ENCODE assay signal across 1 cellular context in the genomic region with DNA sequence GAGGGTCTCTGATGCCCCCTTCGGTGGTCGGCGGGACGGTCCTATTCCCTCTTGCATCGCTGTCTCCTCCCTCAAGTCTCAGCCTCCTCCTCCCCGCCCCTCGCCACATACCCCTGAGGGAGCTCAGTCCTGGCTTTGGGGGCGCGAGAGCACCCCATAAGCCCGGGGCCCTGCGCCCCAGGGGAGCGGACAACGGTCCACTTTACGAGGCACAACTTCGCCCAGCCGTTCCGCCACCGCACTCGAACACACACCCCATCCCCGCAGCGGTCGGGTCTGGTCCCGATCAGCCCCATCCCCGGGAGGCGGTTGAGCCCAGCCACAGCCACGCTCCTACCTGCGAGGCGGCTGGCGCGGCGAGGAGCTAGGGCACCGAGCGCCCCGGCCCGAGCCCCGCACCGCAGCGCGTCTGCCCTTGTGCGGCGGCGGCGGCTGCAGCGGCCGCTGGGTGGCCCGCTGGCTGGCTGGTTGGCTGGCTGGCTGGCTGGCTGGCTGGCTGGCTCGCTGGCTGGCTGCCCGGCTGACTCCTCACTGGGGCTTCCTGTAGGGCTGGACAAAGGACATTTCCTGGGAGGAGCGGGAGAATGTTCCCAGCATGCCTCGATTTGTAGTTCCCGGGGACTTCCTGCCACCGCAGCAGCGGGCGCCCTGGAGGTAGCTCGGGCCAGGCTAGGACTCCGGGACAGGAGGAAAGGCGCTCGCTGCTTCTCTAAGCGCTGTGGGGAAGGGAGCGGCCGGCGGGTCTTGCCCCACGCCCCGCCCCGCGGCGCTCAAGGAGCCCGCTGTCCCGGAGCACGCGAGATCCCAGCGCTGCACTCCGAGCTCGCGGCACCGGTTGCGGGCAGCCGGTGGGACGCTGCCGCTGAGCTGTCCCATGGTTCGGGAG.
TF ChIP-seq lines count a peak whose summit lies in the region.

Gene ZNF697, minus strand, starts transcription at position 533 of the 886 bp plus-strand sequence. CDS start 22,166 bp downstream, outside the sequence.

TF ChIP-seq in K562, 482 proteins besides CTCF, POLR2A, EP300 and RAD21 (continued from another document and continues in another):
- TF ChIP-seq, protein P1, sequence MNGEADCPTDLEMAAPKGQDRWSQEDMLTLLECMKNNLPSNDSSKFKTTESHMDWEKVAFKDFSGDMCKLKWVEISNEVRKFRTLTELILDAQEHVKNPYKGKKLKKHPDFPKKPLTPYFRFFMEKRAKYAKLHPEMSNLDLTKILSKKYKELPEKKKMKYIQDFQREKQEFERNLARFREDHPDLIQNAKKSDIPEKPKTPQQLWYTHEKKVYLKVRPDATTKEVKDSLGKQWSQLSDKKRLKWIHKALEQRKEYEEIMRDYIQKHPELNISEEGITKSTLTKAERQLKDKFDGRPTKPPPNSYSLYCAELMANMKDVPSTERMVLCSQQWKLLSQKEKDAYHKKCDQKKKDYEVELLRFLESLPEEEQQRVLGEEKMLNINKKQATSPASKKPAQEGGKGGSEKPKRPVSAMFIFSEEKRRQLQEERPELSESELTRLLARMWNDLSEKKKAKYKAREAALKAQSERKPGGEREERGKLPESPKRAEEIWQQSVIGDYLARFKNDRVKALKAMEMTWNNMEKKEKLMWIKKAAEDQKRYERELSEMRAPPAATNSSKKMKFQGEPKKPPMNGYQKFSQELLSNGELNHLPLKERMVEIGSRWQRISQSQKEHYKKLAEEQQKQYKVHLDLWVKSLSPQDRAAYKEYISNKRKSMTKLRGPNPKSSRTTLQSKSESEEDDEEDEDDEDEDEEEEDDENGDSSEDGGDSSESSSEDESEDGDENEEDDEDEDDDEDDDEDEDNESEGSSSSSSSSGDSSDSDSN (IDR thresholded peaks at IDR 0.05; ENCODE audit: borderline replicate concordance in 1 of 2, low read depth in 2 of 2, low read length in 2 of 2): peak; percentile 74 to 86
- 0 out of 2 replicates have a peak, but pooled peaks have one; percentile 6 for TF ChIP-seq ZSCAN32 (CRISPR knock-in tag; IDR thresholded peaks at IDR 0.05)
- TF ChIP-seq, protein P2, sequence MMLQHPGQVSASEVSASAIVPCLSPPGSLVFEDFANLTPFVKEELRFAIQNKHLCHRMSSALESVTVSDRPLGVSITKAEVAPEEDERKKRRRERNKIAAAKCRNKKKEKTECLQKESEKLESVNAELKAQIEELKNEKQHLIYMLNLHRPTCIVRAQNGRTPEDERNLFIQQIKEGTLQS (IDR thresholded peaks at IDR 0.05): no peak
- TF ChIP-seq, protein P2 (CRISPR knock-in tag; conservative IDR thresholded peaks at IDR 0.05): no peak
- TF ChIP-seq PCBP1 (IDR thresholded peaks at IDR 0.05; ENCODE audit: low read depth, low read length, poor library complexity, severe bottlenecking): peak; percentile 66
- peak; percentile 91 for TF ChIP-seq ELF2 (CRISPR knock-in tag; IDR thresholded peaks at IDR 0.05)
- TF ChIP-seq, protein P3, sequence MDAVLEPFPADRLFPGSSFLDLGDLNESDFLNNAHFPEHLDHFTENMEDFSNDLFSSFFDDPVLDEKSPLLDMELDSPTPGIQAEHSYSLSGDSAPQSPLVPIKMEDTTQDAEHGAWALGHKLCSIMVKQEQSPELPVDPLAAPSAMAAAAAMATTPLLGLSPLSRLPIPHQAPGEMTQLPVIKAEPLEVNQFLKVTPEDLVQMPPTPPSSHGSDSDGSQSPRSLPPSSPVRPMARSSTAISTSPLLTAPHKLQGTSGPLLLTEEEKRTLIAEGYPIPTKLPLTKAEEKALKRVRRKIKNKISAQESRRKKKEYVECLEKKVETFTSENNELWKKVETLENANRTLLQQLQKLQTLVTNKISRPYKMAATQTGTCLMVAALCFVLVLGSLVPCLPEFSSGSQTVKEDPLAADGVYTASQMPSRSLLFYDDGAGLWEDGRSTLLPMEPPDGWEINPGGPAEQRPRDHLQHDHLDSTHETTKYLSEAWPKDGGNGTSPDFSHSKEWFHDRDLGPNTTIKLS (IDR thresholded peaks at IDR 0.05; ENCODE audit: borderline replicate concordance, low read depth): peak; percentile 96
- TF ChIP-seq, protein P4, sequence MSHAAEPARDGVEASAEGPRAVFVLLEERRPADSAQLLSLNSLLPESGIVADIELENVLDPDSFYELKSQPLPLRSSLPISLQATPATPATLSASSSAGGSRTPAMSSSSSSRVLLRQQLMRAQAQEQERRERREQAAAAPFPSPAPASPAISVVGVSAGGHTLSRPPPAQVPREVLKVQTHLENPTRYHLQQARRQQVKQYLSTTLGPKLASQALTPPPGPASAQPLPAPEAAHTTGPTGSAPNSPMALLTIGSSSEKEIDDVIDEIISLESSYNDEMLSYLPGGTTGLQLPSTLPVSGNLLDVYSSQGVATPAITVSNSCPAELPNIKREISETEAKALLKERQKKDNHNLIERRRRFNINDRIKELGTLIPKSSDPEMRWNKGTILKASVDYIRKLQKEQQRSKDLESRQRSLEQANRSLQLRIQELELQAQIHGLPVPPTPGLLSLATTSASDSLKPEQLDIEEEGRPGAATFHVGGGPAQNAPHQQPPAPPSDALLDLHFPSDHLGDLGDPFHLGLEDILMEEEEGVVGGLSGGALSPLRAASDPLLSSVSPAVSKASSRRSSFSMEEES (CRISPR knock-in tag; IDR thresholded peaks at IDR 0.05): no peak
- TF ChIP-seq RBFOX2 (IDR thresholded peaks at IDR 0.05; ENCODE audit: low read depth, low read length): peak; percentile 94
- 0 out of 2 replicates have a peak, but pooled peaks have one; percentile 18 for TF ChIP-seq LCOR (CRISPR knock-in tag; IDR thresholded peaks at IDR 0.05)
- TF ChIP-seq KLF1 (tag; IDR thresholded peaks at IDR 0.05): peak; percentile 41; the same call in 1 of the 2 replicates
- TF ChIP-seq SLC30A9 (CRISPR knock-in tag; IDR thresholded peaks at IDR 0.05): no peak
- peak; percentile 46 to 47; a peak in 3 of 4 replicates for TF ChIP-seq SIX5 (IDR thresholded peaks at IDR 0.05; ENCODE audit: borderline replicate concordance in 1 of 2, insufficient read depth in 1 of 2, low read depth in 1 of 2, low read length in 2 of 2)
- peak; percentile 83 for TF ChIP-seq HNRNPL (IDR thresholded peaks at IDR 0.05; ENCODE audit: low read depth, low read length)
- no peak for TF ChIP-seq FOXA3 (CRISPR knock-in tag; conservative IDR thresholded peaks at IDR 0.05 in 1 of 2, IDR thresholded peaks at IDR 0.05 in 1 of 2)
- TF ChIP-seq ZBTB43 (CRISPR knock-in tag; IDR thresholded peaks at IDR 0.05): no peak
- TF ChIP-seq ZNF41 (CRISPR knock-in tag; conservative IDR thresholded peaks at IDR 0.05): no peak
- no peak for TF ChIP-seq BCL6 (CRISPR knock-in tag; IDR thresholded peaks at IDR 0.05)
- TF ChIP-seq ZBTB12 (CRISPR knock-in tag; IDR thresholded peaks at IDR 0.05): 0 out of 2 replicates have a peak, but pooled peaks have one; percentile 7
- TF ChIP-seq POLR2G (IDR thresholded peaks at IDR 0.05; ENCODE audit: low read depth, low read length): peak; percentile 98
- peak; percentile 59 for TF ChIP-seq VEZF1 (CRISPR knock-in tag; IDR thresholded peaks at IDR 0.05)
- no peak for TF ChIP-seq MAFG (tag; conservative IDR thresholded peaks at IDR 0.05)
- TF ChIP-seq HEY1 (CRISPR knock-in tag; IDR thresholded peaks at IDR 0.05; ENCODE audit: borderline replicate concordance): no peak
- TF ChIP-seq NONO (IDR thresholded peaks at IDR 0.05; ENCODE audit: low read depth in 2 of 2, low read length in 1 of 2): peak; percentile 73 to 84; a peak in 3 of 4 replicates
- TF ChIP-seq GABPA (tag; conservative IDR thresholded peaks at IDR 0.05; ENCODE audit: low read depth): peak; percentile 95
- peak; percentile 90; the same call in 1 of the 2 replicates for TF ChIP-seq CBX1 (IDR thresholded peaks at IDR 0.05; ENCODE audit: low read depth)
- peak; percentile 71; the same call in 1 of the 2 replicates for TF ChIP-seq TFAP4 (CRISPR knock-in tag; IDR thresholded peaks at IDR 0.05; ENCODE audit: borderline replicate concordance)
- no peak for TF ChIP-seq HIVEP1 (CRISPR knock-in tag; IDR thresholded peaks at IDR 0.05)
- TF ChIP-seq HMG20A (CRISPR knock-in tag; conservative IDR thresholded peaks at IDR 0.05): no peak
- TF ChIP-seq, protein P5, sequence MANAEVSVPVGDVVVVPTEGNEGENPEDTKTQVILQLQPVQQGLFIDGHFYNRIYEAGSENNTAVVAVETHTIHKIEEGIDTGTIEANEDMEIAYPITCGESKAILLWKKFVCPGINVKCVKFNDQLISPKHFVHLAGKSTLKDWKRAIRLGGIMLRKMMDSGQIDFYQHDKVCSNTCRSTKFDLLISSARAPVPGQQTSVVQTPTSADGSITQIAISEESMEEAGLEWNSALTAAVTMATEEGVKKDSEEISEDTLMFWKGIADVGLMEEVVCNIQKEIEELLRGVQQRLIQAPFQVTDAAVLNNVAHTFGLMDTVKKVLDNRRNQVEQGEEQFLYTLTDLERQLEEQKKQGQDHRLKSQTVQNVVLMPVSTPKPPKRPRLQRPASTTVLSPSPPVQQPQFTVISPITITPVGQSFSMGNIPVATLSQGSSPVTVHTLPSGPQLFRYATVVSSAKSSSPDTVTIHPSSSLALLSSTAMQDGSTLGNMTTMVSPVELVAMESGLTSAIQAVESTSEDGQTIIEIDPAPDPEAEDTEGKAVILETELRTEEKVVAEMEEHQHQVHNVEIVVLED (CRISPR knock-in tag; IDR thresholded peaks at IDR 0.05): 0 out of 2 replicates have a peak, but pooled peaks have one; percentile 32
- peak; percentile 50 to 62 for TF ChIP-seq MAZ (CRISPR knock-in tag; conservative IDR thresholded peaks at IDR 0.05 in 1 of 2, IDR thresholded peaks at IDR 0.05 in 1 of 2)
- TF ChIP-seq ATF4 (CRISPR knock-in tag; IDR thresholded peaks at IDR 0.05): no peak
- TF ChIP-seq SMAD4 (CRISPR knock-in tag; conservative IDR thresholded peaks at IDR 0.05): peak; percentile 98
- peak; percentile 13; the same call in 1 of the 2 replicates for TF ChIP-seq TCF3 (CRISPR knock-in tag; IDR thresholded peaks at IDR 0.05)
- peak; percentile 94 for TF ChIP-seq CHD2 (IDR thresholded peaks at IDR 0.05; ENCODE audit: low read depth, low read length)
- peak; percentile 55 for TF ChIP-seq PRPF4 (IDR thresholded peaks at IDR 0.05; ENCODE audit: insufficient read depth, low read depth, low read length, poor library complexity, severe bottlenecking)
- peak; percentile 54; the same call in 1 of the 2 replicates for TF ChIP-seq CBFB (CRISPR knock-in tag; IDR thresholded peaks at IDR 0.05)
- TF ChIP-seq ZBTB1 (CRISPR knock-in tag; IDR thresholded peaks at IDR 0.05; ENCODE audit: borderline replicate concordance, low read depth): peak; percentile 97
- no peak for TF ChIP-seq SMAD2 (IDR thresholded peaks at IDR 0.05; ENCODE audit: low read depth, low read length)
- peak; percentile 58; the same call in 1 of the 2 replicates for TF ChIP-seq RB1 (IDR thresholded peaks at IDR 0.05; ENCODE audit: low read depth)
- TF ChIP-seq ZNF408 (CRISPR knock-in tag; IDR thresholded peaks at IDR 0.05; ENCODE audit: low read depth): no peak
- 0 out of 2 replicates have a peak, but pooled peaks have one; percentile 41 for TF ChIP-seq HLTF (IDR thresholded peaks at IDR 0.05)
- TF ChIP-seq POLR3A (IDR thresholded peaks at IDR 0.05; ENCODE audit: borderline replicate concordance, extremely low read depth, insufficient read depth, insufficient read length): no peak
